Comparison of ENCODE assay signal across 1 cellular context in the genomic region with DNA sequence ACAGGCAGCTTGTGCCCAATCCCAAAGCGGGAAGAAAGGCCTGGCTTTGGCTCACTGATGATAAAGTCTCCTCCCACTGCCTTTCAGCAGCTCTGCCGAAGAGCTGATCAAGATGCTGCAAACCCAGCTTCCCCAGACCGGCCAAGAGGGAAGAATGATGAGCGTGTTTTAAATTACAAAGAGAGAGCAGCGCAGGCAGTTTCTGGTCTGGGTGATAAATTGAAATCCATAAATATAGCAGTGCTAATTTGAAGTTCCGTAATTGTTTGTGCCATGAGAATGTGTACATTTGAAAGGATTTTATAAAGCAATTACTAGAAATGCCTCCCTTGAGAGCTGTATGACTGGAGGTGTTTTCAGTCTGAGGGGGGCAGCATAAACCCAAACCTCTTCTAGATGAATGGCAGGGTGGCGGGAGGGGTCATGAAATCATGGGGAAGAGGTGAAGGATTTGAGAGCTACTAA.
TF ChIP-seq lines count a peak whose summit lies in the region.

No MANE protein-coding gene starts in this region.

TF ChIP-seq in WTC11, 78 proteins besides CTCF, POLR2A, EP300 and RAD21 (continued from another document):
- TF ChIP-seq, protein P1, sequence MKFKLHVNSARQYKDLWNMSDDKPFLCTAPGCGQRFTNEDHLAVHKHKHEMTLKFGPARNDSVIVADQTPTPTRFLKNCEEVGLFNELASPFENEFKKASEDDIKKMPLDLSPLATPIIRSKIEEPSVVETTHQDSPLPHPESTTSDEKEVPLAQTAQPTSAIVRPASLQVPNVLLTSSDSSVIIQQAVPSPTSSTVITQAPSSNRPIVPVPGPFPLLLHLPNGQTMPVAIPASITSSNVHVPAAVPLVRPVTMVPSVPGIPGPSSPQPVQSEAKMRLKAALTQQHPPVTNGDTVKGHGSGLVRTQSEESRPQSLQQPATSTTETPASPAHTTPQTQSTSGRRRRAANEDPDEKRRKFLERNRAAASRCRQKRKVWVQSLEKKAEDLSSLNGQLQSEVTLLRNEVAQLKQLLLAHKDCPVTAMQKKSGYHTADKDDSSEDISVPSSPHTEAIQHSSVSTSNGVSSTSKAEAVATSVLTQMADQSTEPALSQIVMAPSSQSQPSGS (CRISPR knock-in tag; IDR thresholded peaks at IDR 0.05; ENCODE audit: borderline replicate concordance, low read depth): no peak
- TF ChIP-seq, protein P2, sequence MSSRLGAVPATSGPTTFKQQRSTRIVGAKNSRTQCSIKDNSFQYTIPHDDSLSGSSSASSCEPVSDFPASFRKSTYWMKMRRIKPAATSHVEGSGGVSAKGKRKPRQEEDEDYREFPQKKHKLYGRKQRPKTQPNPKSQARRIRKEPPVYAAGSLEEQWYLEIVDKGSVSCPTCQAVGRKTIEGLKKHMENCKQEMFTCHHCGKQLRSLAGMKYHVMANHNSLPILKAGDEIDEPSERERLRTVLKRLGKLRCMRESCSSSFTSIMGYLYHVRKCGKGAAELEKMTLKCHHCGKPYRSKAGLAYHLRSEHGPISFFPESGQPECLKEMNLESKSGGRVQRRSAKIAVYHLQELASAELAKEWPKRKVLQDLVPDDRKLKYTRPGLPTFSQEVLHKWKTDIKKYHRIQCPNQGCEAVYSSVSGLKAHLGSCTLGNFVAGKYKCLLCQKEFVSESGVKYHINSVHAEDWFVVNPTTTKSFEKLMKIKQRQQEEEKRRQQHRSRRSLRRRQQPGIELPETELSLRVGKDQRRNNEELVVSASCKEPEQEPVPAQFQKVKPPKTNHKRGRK (CRISPR knock-in tag; IDR thresholded peaks at IDR 0.05; ENCODE audit: borderline replicate concordance): no peak
- no peak for TF ChIP-seq SMAD4 (CRISPR knock-in tag; IDR thresholded peaks at IDR 0.05)
- TF ChIP-seq, protein P3, sequence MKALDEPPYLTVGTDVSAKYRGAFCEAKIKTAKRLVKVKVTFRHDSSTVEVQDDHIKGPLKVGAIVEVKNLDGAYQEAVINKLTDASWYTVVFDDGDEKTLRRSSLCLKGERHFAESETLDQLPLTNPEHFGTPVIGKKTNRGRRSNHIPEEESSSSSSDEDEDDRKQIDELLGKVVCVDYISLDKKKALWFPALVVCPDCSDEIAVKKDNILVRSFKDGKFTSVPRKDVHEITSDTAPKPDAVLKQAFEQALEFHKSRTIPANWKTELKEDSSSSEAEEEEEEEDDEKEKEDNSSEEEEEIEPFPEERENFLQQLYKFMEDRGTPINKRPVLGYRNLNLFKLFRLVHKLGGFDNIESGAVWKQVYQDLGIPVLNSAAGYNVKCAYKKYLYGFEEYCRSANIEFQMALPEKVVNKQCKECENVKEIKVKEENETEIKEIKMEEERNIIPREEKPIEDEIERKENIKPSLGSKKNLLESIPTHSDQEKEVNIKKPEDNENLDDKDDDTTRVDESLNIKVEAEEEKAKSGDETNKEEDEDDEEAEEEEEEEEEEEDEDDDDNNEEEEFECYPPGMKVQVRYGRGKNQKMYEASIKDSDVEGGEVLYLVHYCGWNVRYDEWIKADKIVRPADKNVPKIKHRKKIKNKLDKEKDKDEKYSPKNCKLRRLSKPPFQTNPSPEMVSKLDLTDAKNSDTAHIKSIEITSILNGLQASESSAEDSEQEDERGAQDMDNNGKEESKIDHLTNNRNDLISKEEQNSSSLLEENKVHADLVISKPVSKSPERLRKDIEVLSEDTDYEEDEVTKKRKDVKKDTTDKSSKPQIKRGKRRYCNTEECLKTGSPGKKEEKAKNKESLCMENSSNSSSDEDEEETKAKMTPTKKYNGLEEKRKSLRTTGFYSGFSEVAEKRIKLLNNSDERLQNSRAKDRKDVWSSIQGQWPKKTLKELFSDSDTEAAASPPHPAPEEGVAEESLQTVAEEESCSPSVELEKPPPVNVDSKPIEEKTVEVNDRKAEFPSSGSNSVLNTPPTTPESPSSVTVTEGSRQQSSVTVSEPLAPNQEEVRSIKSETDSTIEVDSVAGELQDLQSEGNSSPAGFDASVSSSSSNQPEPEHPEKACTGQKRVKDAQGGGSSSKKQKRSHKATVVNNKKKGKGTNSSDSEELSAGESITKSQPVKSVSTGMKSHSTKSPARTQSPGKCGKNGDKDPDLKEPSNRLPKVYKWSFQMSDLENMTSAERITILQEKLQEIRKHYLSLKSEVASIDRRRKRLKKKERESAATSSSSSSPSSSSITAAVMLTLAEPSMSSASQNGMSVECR (CRISPR knock-in tag; IDR thresholded peaks at IDR 0.05; ENCODE audit: borderline replicate concordance): no peak
- TF ChIP-seq, protein P4, sequence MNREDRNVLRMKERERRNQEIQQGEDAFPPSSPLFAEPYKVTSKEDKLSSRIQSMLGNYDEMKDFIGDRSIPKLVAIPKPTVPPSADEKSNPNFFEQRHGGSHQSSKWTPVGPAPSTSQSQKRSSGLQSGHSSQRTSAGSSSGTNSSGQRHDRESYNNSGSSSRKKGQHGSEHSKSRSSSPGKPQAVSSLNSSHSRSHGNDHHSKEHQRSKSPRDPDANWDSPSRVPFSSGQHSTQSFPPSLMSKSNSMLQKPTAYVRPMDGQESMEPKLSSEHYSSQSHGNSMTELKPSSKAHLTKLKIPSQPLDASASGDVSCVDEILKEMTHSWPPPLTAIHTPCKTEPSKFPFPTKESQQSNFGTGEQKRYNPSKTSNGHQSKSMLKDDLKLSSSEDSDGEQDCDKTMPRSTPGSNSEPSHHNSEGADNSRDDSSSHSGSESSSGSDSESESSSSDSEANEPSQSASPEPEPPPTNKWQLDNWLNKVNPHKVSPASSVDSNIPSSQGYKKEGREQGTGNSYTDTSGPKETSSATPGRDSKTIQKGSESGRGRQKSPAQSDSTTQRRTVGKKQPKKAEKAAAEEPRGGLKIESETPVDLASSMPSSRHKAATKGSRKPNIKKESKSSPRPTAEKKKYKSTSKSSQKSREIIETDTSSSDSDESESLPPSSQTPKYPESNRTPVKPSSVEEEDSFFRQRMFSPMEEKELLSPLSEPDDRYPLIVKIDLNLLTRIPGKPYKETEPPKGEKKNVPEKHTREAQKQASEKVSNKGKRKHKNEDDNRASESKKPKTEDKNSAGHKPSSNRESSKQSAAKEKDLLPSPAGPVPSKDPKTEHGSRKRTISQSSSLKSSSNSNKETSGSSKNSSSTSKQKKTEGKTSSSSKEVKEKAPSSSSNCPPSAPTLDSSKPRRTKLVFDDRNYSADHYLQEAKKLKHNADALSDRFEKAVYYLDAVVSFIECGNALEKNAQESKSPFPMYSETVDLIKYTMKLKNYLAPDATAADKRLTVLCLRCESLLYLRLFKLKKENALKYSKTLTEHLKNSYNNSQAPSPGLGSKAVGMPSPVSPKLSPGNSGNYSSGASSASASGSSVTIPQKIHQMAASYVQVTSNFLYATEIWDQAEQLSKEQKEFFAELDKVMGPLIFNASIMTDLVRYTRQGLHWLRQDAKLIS (CRISPR knock-in tag; IDR thresholded peaks at IDR 0.05; ENCODE audit: borderline replicate concordance): no peak
